Comparison of ENCODE assay signal across 20 cellular contexts in the genomic region with DNA sequence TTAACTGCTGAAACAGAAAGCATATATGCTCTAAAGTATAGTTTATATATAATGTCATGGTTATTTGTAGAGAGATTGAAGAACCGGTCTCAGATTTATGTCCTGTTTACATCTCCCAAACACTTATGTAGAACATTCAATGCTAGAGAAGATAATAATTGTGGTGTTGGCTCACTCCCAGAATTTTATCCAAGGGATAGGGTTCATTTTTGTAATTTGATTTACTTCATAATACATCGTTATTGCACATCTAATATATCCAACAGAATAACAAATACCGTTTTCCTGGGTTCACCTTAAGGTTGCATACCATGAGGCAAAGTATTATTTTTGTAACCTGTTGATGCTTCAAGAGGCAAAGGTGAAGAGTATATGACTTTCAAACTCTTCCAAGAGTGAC.
"Had no signal": no experiment of that assay in that cellular context is flagged by ENCODE, and none has a peak within 500 bp of the region (broad histone marks: within the 10 kb centered on the region; RNA-seq: fewer than 3 reads in every experiment).

No MANE protein-coding gene starts in this region.

- H3K4me3 Mint-ChIP-seq: activated CD8-positive, alpha-beta T cell treated with anti-CD3 and anti-CD28 coated beads for 36 hours; activated naive CD8-positive, alpha-beta T cell treated with anti-CD3 and anti-CD28 coated beads, Interleukin-2, amount 10 ng/mL, durations not matched to agents 7 days and 5 days; naive B cell had no signal

- H3K27me3 ChIP-seq: gastroesophageal sphincter, neutrophil, right lobe of liver had no signal

- H3K9me3 Mint-ChIP-seq: activated CD8-positive, alpha-beta T cell treated with anti-CD3 and anti-CD28 coated beads for 36 hours; activated naive CD8-positive, alpha-beta T cell treated with anti-CD3 and anti-CD28 coated beads, Interleukin-2, amount 10 ng/mL, durations not matched to agents 7 days and 5 days; type B pancreatic cell had no signal

- H3K27ac ChIP-seq: neutrophil, psoas muscle, right lobe of liver, WERI-Rb-1 had no signal

- H3K36me3 ChIP-seq: gastroesophageal sphincter, neutrophil, right lobe of liver, WERI-Rb-1 had no signal

- H3K4me1 ChIP-seq: psoas muscle, right lobe of liver had no signal

- H3K9me3 ChIP-seq: gastroesophageal sphincter, neutrophil, psoas muscle, right lobe of liver had no signal

- H3K27me3 Mint-ChIP-seq: activated CD8-positive, alpha-beta T cell treated with anti-CD3 and anti-CD28 coated beads for 36 hours; activated naive CD8-positive, alpha-beta T cell treated with anti-CD3 and anti-CD28 coated beads, Interleukin-2, amount 10 ng/mL, durations not matched to agents 7 days and 5 days; naive B cell; type B pancreatic cell had no signal

- H3K4me3 ChIP-seq: gastroesophageal sphincter, psoas muscle, right lobe of liver had no signal

- DNase-seq: activated CD4-positive, alpha-beta T cell treated with anti-CD3 and anti-CD28 coated beads for 4 hours; activated CD8-positive, alpha-beta memory T cell treated with anti-CD3 and anti-CD28 coated beads, Interleukin-2, amount 50 U/mL, for 48 hours; activated CD8-positive, alpha-beta T cell treated with anti-CD3 and anti-CD28 coated beads for 36 hours; activated naive CD8-positive, alpha-beta T cell treated with anti-CD3 and anti-CD28 coated beads, Interleukin-2, amount 10 ng/mL, durations not matched to agents 7 days and 5 days; aorta; left ventricle myocardium superior; midbrain; naive B cell; psoas muscle; right lobe of liver; stimulated activated CD4-positive, alpha-beta T cell treated with anti-CD3 and anti-CD28 coated beads, Interleukin-2, amount 100 ng/mL, for 24 hours; stimulated activated naive CD4-positive, alpha-beta T cell; substantia nigra; T-helper 1 cell; WERI-Rb-1 had no signal

- ATAC-seq: activated CD8-positive, alpha-beta T cell treated with anti-CD3 and anti-CD28 coated beads for 36 hours; gastroesophageal sphincter; left ventricle myocardium superior; psoas muscle had no signal

- FAIRE-seq: colon, endothelial cell of umbilical vein had no signal

- H3K4me1 Mint-ChIP-seq: naive B cell had no signal

- H3K27ac Mint-ChIP-seq: activated CD8-positive, alpha-beta T cell treated with anti-CD3 and anti-CD28 coated beads for 36 hours; activated naive CD8-positive, alpha-beta T cell treated with anti-CD3 and anti-CD28 coated beads, Interleukin-2, amount 10 ng/mL, durations not matched to agents 7 days and 5 days; naive B cell; type B pancreatic cell had no signal

- H3K36me3 Mint-ChIP-seq: activated naive CD8-positive, alpha-beta T cell treated with anti-CD3 and anti-CD28 coated beads, Interleukin-2, amount 10 ng/mL, durations not matched to agents 7 days and 5 days; naive B cell; type B pancreatic cell had no signal
